2 cellular contexts compared by ENCODE assay signal in the genomic region with DNA sequence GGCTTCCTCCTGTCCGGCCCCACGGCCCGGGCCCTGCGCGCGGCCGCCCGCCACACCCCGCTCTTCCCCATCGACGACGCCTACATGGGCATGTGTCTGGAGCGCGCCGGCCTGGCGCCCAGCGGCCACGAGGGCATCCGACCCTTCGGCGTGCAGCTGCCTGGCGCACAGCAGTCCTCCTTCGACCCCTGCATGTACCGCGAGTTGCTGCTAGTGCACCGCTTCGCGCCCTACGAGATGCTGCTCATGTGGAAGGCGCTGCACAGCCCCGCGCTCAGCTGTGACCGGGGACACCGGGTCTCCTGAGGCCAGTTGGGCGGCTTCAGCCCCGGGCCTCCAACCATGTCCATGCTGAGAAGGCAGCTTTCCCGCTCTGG.
TF ChIP-seq lines count a peak whose summit lies in the region.

No MANE protein-coding gene starts in this region.

TF ChIP-seq in IMR-90, 13 proteins besides CTCF, POLR2A, EP300 and RAD21:
- TF ChIP-seq, protein P1, sequence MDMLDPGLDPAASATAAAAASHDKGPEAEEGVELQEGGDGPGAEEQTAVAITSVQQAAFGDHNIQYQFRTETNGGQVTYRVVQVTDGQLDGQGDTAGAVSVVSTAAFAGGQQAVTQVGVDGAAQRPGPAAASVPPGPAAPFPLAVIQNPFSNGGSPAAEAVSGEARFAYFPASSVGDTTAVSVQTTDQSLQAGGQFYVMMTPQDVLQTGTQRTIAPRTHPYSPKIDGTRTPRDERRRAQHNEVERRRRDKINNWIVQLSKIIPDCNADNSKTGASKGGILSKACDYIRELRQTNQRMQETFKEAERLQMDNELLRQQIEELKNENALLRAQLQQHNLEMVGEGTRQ (IDR thresholded peaks at IDR 0.05; ENCODE audit: low read depth, low read length) = no peak
- TF ChIP-seq BHLHE40 (IDR thresholded peaks at IDR 0.05; ENCODE audit: low read depth, low read length) (no peak), MAZ (IDR thresholded peaks at IDR 0.05; ENCODE audit: borderline replicate concordance, low read depth, low read length) (no peak), MXI1 (IDR thresholded peaks at IDR 0.05; ENCODE audit: borderline replicate concordance, low read depth, low read length) (no peak), RFX5 (IDR thresholded peaks at IDR 0.05; ENCODE audit: low read depth, low read length) (no peak), FOS (IDR thresholded peaks at IDR 0.05; ENCODE audit: low read depth, low read length) (no peak), SMC3 (IDR thresholded peaks at IDR 0.05; ENCODE audit: low read depth, low read length) (no peak), NFE2L2 (IDR thresholded peaks at IDR 0.05; ENCODE audit: low read depth, low read length) (no peak)

TF ChIP-seq in H1, 55 proteins besides CTCF, POLR2A, EP300 and RAD21:
- TF ChIP-seq RNF2 (IDR thresholded peaks at IDR 0.05; ENCODE audit: borderline replicate concordance, low read depth, low read length, missing control alignments, poor library complexity, severe bottlenecking) (peak; percentile 18), GTF2F1 (IDR thresholded peaks at IDR 0.05; ENCODE audit: borderline replicate concordance, low read depth, low read length) (no peak), RXRA (IDR thresholded peaks at IDR 0.05; ENCODE audit: insufficient read depth, low read depth, low read length) (no peak), CREB1 (IDR thresholded peaks at IDR 0.05) (no peak), SIN3A (conservative IDR thresholded peaks at IDR 0.05 in 1 of 2, IDR thresholded peaks at IDR 0.05 in 1 of 2; ENCODE audit: low read depth in 1 of 2, low read length in 2 of 2) (no peak), SP2 (IDR thresholded peaks at IDR 0.05; ENCODE audit: low read length) (no peak), TBP (IDR thresholded peaks at IDR 0.05; ENCODE audit: low read depth, low read length) (no peak), PHF8 (conservative IDR thresholded peaks at IDR 0.05; ENCODE audit: low read depth, low read length) (no peak)
